10 cellular contexts compared by ENCODE assay signal in the genomic region with DNA sequence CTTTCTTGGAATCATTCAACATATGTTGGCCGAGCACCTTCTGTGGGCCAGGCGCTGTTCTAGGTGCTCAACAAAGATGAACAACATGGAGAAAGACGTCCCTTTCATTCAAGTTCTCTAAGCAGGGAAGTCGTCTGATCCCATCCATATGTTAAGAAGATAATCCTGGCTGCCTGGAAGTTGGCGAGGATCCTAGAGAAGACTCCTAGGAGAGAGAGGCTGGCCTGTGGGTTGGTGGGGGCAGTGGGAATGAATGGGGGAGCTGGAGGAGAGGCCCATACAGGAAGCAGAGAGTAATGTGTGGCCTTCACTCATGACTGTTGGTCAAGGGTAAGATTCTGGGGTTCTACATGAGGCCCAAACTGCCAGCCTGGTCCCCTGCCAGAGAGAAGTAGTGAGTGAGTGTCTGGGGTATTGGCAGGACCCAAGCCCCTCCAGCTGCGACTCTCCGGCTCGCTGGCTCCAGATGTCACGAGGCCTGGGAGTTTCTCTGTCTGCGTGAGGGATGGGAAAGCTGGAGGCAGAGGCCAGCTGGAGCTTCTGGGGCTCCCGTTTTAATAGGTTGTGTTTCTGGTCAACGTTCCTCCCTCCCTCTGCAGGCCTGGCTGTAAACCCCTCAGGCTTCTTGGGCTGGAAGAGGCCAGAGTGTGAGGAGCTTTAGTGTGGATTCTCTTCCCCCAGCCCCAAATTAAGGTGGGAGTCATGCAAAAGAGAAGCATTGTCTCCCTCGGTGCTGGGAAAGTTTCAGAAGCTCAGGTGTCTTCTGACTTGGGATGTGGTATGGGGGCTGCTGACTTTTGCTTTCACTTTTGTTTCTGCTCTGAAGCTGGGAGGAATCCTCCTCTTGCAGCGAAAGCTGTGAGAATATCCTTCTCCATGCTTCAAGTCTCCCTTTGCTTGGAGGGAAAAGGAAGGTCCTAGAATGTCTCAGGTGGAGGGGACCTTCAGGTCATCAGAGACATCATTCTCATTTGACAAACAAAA. TPM values are rescaled to one million over a fixed set of nuclear protein-coding genes. Genes with fewer than 3 reads are reported as not detected.
DNase-seq lines count a peak whose midpoint lies in the region; ATAC-seq, FAIRE-seq and TF ChIP-seq lines count a peak whose summit lies in the region.
"Had no signal": no experiment of that assay in that cellular context is flagged by ENCODE, and none has a peak within 500 bp of the region (broad histone marks: within the 10 kb centered on the region; RNA-seq: fewer than 3 reads in every experiment).

No MANE protein-coding gene starts in this region.

- no peaks in the 10 kb centered on the region for H3K36me3 ChIP-seq in Karpas-422 (ENCODE audit: insufficient read depth, low read length)
- no peaks in the 10 kb centered on the region for H3K36me3 ChIP-seq in ovary

- H3K27me3 Mint-ChIP-seq in brain = peaks cover 30% of the 10 kb centered on the region

- TF ChIP-seq CTCF in brain (conservative IDR thresholded peaks at IDR 0.05) = no peak
- TF ChIP-seq CTCF in ovary (IDR thresholded peaks at IDR 0.05) = no peak

- no peaks in the 10 kb centered on the region for H3K4me1 ChIP-seq in Karpas-422 (ENCODE audit: low read length)
- peaks cover 29% of the 10 kb centered on the region for H3K4me1 ChIP-seq in ovary (ENCODE audit: insufficient read depth)

- H3K4me3 Mint-ChIP-seq in brain = peak overlapping the region; percentile 23 to 95 (median 63)

- intact Hi-C loops in ovary (cut with DNase I) = loop anchor here in 3 of 4 donors (5.0 to 10.0 kb wide), 3 partner anchors 49 to 106 kb away; no protein-coding TSS in a partner anchor
- intact Hi-C loops in left colon (cut with DNase I, micrococcal nuclease) = loop anchor here in 1 of 2 donors (10.0 kb wide), 1 partner anchor 119 kb away; no protein-coding TSS in a partner anchor

- WGBS in ovary, 3 donors = 27 to 46% (median 34%) methylated on average over 10 to 14 of the region's 14 CpGs

- no peak overlapping the region for H3K27ac ChIP-seq in Karpas-422 (ENCODE audit: low read length)
- peak overlapping the region; percentile 30 to 94 for H3K27ac ChIP-seq in ovary
- H3K27ac ChIP-seq: SK-N-MC had no signal

- H3K4me1 Mint-ChIP-seq in brain = peaks cover 69% of the 10 kb centered on the region

- TF ChIP-seq EP300 in ovary (IDR thresholded peaks at IDR 0.05) = no peak

- H3K9me2 ChIP-seq in Karpas-422 (replicated peaks; ENCODE audit: insufficient read depth, low read length) = no peaks in the 10 kb centered on the region

- DNase-seq in Daoy (ENCODE audit: low read depth) = peak; percentile 53
- DNase-seq in Karpas-422 = no peak
- DNase-seq in ovary = peak in 3 of 5 donors; percentile 38 to 56 (median 54)
- no peak for DNase-seq in mesenteric fat pad (ENCODE audit: low spot score)
- no peak for DNase-seq in left colon
- no peak for DNase-seq in frontal cortex (ENCODE audit: low spot score in 2 of 2)
- DNase-seq in HuH-7 (ENCODE audit: low spot score) = no peak

- no peak for ATAC-seq in left colon

- no peak overlapping the region for H2AFZ ChIP-seq in Karpas-422 (ENCODE audit: low read length)

- no peaks in the 10 kb centered on the region for H4K20me1 ChIP-seq in Karpas-422 (ENCODE audit: insufficient read depth, low read depth, low read length)

- peaks cover 0 to 11% (median 0%) of the 10 kb centered on the region in 5 experiments for H3K9me3 Mint-ChIP-seq in brain
- H3K9me3 Mint-ChIP-seq: activated naive CD4-positive, alpha-beta T cell treated with anti-CD3 and anti-CD28 coated beads, Interleukin-2, amount 50 U/mL, for 72 hours had no signal

- no peak for FAIRE-seq in frontal cortex (lab: Jason Lieb, UNC)

- peak overlapping the region in 4 of 5 experiments; percentile 6 to 89 (median 62) for H3K27ac Mint-ChIP-seq in brain

- peak overlapping the region; percentile 13 for H3K4me2 ChIP-seq in Karpas-422 (ENCODE audit: low read depth, low read length, poor library complexity, severe bottlenecking)

- H3K9me3 ChIP-seq in Karpas-422 (ENCODE audit: low read length) (no peaks in the 10 kb centered on the region), ovary (no peaks in the 10 kb centered on the region)

- no peaks in the 10 kb centered on the region for H3K36me3 Mint-ChIP-seq in brain
- H3K36me3 Mint-ChIP-seq: activated naive CD4-positive, alpha-beta T cell treated with anti-CD3 and anti-CD28 coated beads, Interleukin-2, amount 50 U/mL, for 72 hours had no signal

- H3K4me3 ChIP-seq in Karpas-422 (ENCODE audit: low read length) (no peak overlapping the region), ovary (no peak overlapping the region)
- H3K4me3 ChIP-seq: SK-N-MC had no signal

- TF ChIP-seq POLR2A in ovary (IDR thresholded peaks at IDR 0.05) = no peak

- no peaks in the 10 kb centered on the region for H3K79me2 ChIP-seq in Karpas-422 (ENCODE audit: low read length)

- no peak overlapping the region for H3K9ac ChIP-seq in Karpas-422 (ENCODE audit: low read length)

- no peaks in the 10 kb centered on the region for H3K27me3 ChIP-seq in Karpas-422 (ENCODE audit: low read length)
- no peaks in the 10 kb centered on the region for H3K27me3 ChIP-seq in ovary

RNA-seq across cellular contexts. Expression of a gene that starts 2.5 kb away (rescaled TPM):
- 18.4 and 21.2 TPM in 2 replicates for total RNA-seq in Daoy (2014; rRNA removed; shearing (Covaris generic))
- total RNA-seq in Karpas-422 (2014; rRNA removed; shearing (Covaris generic); ENCODE audit: low replicate concordance) = not detected in 2 replicates
- polyA plus RNA-seq in brain (ENCODE audit: insufficient read depth, low read depth, low replicate concordance) (8.8 TPM), ovary (10 to 100 TPM in 1 of 2 donors, 1 to 10 TPM in 1; 9.4 to 19.4 TPM)
- total RNA-seq in ovary (10 to 100 TPM; 17.2 to 38.5 (median 24.0) TPM), mesenteric fat pad (4.3 TPM), left colon (10 to 100 TPM; 23.4 to 27.4 TPM), frontal cortex (1.6 TPM)

Comparison
In these comparisons a context has a peak if more than half of its experiments do, and no peak if none do; other contexts are left out.
1. DNase-seq: peak in Daoy (single experiment) and ovary (3 of 5); none in Karpas-422 (single experiment), mesenteric fat pad (single experiment), left colon (0 of 2), frontal cortex (0 of 2) and HuH-7 (single experiment).